8 cellular contexts compared by ENCODE assay signal in the genomic region with DNA sequence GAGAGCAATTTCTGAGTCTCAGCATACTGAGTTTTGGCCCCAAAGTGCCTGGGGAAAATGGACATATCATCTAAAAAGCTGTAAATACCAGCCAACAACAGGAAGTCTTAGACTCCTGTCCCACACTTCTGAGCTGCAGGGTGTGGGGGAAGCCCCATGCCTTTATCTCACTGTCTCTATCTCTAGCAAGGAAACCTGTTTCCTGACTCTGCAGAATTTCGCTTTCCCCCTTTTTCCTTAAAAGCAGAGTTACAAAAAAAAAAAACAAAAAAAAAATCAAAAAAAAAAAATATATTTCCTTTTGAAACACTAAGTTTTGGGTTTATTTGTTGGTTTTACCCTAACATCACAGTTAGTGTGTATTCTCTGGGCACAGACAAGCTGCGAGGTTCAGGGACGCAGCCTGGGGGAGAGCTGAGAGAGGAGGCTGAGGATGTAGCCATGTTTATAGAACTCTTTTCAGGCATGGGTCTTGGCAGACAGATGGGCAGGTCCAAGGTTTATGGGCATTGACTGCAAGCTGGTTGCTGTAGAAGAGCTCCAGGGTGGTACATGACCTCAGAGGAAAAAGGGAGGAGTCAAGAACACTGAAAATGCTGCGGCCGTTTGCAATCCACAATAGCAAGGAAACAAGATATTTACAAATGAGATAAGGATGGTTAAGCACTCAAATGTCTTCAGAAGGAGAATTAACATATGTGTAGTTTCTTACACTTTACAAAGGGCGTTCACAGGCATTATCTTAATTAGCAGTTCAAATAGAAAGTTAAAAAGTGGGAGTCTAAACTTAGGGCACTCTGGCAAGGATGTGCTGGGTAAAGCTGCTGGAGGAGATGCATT. TPM values are rescaled to one million over a fixed set of nuclear protein-coding genes. Genes with fewer than 3 reads are reported as not detected.
DNase-seq lines count a peak whose midpoint lies in the region; ATAC-seq and TF ChIP-seq lines count a peak whose summit lies in the region.

No MANE protein-coding gene starts in this region.

- peak; percentile 46 for DNase-seq in EL
- DNase-seq in activated CD8-positive, alpha-beta T cell treated with anti-CD3 and anti-CD28 coated beads, Interleukin-2, amount 10 ng/mL, durations not matched to agents 7 days and 5 days, result peak; percentile 61
- no peak for DNase-seq in right atrium auricular region (ENCODE audit: low spot score)
- DNase-seq in stimulated activated CD4-positive, alpha-beta T cell treated with anti-CD3 and anti-CD28 coated beads, Interleukin-2, amount 100 ng/mL, for 4 hours (ENCODE audit: low read depth), result peak; percentile 24
- DNase-seq in GM13977 (ENCODE audit: low spot score), result no peak
- no peak for DNase-seq in inferior parietal cortex (ENCODE audit: extremely low spot score)

- no peaks in the 10 kb centered on the region for H3K27me3 ChIP-seq in right atrium auricular region

- TF ChIP-seq CTCF in right atrium auricular region (IDR thresholded peaks at IDR 0.05), result no peak
- no peak for TF ChIP-seq CTCF in GM13977 (IDR thresholded peaks at IDR 0.05; ENCODE audit: extremely low read depth, insufficient read depth, missing control alignments)

- H3K27me3 Mint-ChIP-seq in activated CD8-positive, alpha-beta T cell treated with anti-CD3 and anti-CD28 coated beads, Interleukin-2, amount 10 ng/mL, durations not matched to agents 7 days and 5 days (ENCODE audit: low read depth), result no peaks in the 10 kb centered on the region

- H3K9me3 Mint-ChIP-seq in activated CD8-positive, alpha-beta T cell treated with anti-CD3 and anti-CD28 coated beads, Interleukin-2, amount 10 ng/mL, durations not matched to agents 7 days and 5 days (ENCODE audit: insufficient read depth), result no peaks in the 10 kb centered on the region

- POLR2A ChIA-PET in activated CD8-positive, alpha-beta T cell treated with anti-CD3 and anti-CD28 coated beads, Interleukin-2, amount 10 ng/mL, durations not matched to agents 7 days and 5 days (lab: Charles Lee), result interaction anchor here (0.6 to 6.0 kb wide), 3 partner anchors 199 to 372 kb away, joined by 3 to 39 read pairs (median 4); a partner anchor contains a TSS

- in situ Hi-C loops in GM13977 (cut with MboI; ENCODE audit: low pct_unique_long_range_greater_than_20kb, low sequenced_read_pairs, unreplicated experiment), result no loop called here

- H3K27ac ChIP-seq in right atrium auricular region, result peak overlapping the region; percentile 91

- no peak overlapping the region for H3K4me3 ChIP-seq in right atrium auricular region

- ATAC-seq in GM21367 (IDR thresholded peaks at IDR 0.05; ENCODE audit: unreplicated experiment) (peak; percentile 49), HG03521 (IDR thresholded peaks at IDR 0.05; ENCODE audit: unreplicated experiment) (peak; percentile 38)
- ATAC-seq in activated CD8-positive, alpha-beta T cell treated with anti-CD3 and anti-CD28 coated beads, Interleukin-2, amount 10 ng/mL, durations not matched to agents 7 days and 5 days, result peak; percentile 61

- H3K4me1 ChIP-seq in right atrium auricular region, result peaks cover 0 to 74% of the 10 kb centered on the region in 2 donors

- no peaks in the 10 kb centered on the region for H3K9me3 ChIP-seq in right atrium auricular region

- peaks cover 5% of the 10 kb centered on the region for H3K36me3 Mint-ChIP-seq in activated CD8-positive, alpha-beta T cell treated with anti-CD3 and anti-CD28 coated beads, Interleukin-2, amount 10 ng/mL, durations not matched to agents 7 days and 5 days (ENCODE audit: low read depth)

- peak overlapping the region; percentile 95 for H3K27ac Mint-ChIP-seq in activated CD8-positive, alpha-beta T cell treated with anti-CD3 and anti-CD28 coated beads, Interleukin-2, amount 10 ng/mL, durations not matched to agents 7 days and 5 days

- H3K4me1 Mint-ChIP-seq in activated CD8-positive, alpha-beta T cell treated with anti-CD3 and anti-CD28 coated beads, Interleukin-2, amount 10 ng/mL, durations not matched to agents 7 days and 5 days (ENCODE audit: low read depth), result peaks cover 45% of the 10 kb centered on the region

- no peaks in the 10 kb centered on the region for H3K36me3 ChIP-seq in right atrium auricular region

- peak overlapping the region; percentile 79 for H3K4me3 Mint-ChIP-seq in activated CD8-positive, alpha-beta T cell treated with anti-CD3 and anti-CD28 coated beads, Interleukin-2, amount 10 ng/mL, durations not matched to agents 7 days and 5 days

- CTCF ChIA-PET in activated CD8-positive, alpha-beta T cell treated with anti-CD3 and anti-CD28 coated beads, Interleukin-2, amount 10 ng/mL, durations not matched to agents 7 days and 5 days (lab: Charles Lee), result interaction anchor here (0.6 to 2.1 kb wide), 8 partner anchors 12 to 117 kb away, joined by 3 to 15 read pairs (median 3); no protein-coding TSS in a partner anchor

RNA-seq across cellular contexts. Expression of a gene that starts 4.9 kb away (rescaled TPM):
- 10 to 100 TPM; 11.6 to 12.3 TPM for total RNA-seq in activated CD8-positive, alpha-beta T cell treated with anti-CD3 and anti-CD28 coated beads, Interleukin-2, amount 10 ng/mL, durations not matched to agents 7 days and 5 days
- total RNA-seq in right atrium auricular region, result 10 to 100 TPM; 62.0 to 81.6 TPM

Comparison
In these comparisons a context has a peak if more than half of its experiments do, and no peak if none do; other contexts are left out.
1. DNase-seq: peak in EL (single experiment), activated CD8-positive, alpha-beta T cell treated with anti-CD3 and anti-CD28 coated beads, Interleukin-2, amount 10 ng/mL, durations not matched to agents 7 days and 5 days (single experiment) and stimulated activated CD4-positive, alpha-beta T cell treated with anti-CD3 and anti-CD28 coated beads, Interleukin-2, amount 100 ng/mL, for 4 hours (single experiment); none in right atrium auricular region (single experiment), GM13977 (single experiment) and inferior parietal cortex (single experiment).
2. RNA of a gene that starts 4.9 kb away (total RNA-seq): 62.0 to 81.6 TPM in right atrium auricular region; 11.6 to 12.3 TPM in activated CD8-positive, alpha-beta T cell treated with anti-CD3 and anti-CD28 coated beads, Interleukin-2, amount 10 ng/mL, durations not matched to agents 7 days and 5 days; every median in the first group is over 4 times any median in the second.
3. Peak in every context shown above with its lines, with median percentiles within 50 percentile points of each other: ATAC-seq.